ENCODE assay signal across 1 cellular context in the genomic region with DNA sequence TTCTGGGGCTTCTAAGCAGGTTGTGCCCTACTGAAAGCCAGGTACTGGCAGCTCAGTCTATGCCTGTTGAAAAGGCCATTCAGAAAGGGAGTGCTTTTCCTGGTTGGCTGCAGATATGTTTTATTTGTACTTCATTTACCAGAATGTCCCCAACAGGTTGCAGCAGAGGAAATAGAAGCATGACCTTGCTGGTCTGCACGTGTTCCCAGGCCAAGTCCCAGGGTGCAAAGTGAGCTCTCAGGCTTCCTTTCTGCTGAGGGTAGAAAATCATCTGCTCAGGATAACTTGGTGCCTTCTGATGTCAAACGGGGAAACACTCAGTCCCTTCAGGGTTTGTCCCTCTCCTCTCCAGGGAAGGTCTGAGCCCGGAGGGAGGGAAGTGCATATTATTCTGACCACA.
TF ChIP-seq lines count a peak whose summit lies in the region.

No MANE protein-coding gene starts in this region.

TF ChIP-seq in H1, 55 proteins besides CTCF, POLR2A, EP300 and RAD21 (continued from another document):
- TF ChIP-seq HDAC6 (IDR thresholded peaks at IDR 0.05; ENCODE audit: low read depth, low read length) (no peak), POU5F1 (IDR thresholded peaks at IDR 0.05; ENCODE audit: low read depth, low read length) (no peak)
